Comparison of ENCODE assay signal across 1 cellular context in genomic region chr2:30287857-30288513, GRCh38.
TF ChIP-seq lines count a peak whose summit lies in the region.

No MANE protein-coding gene starts in this region.

TF ChIP-seq in GM23338, 12 proteins besides CTCF, POLR2A, EP300 and RAD21 (continued from another document):
- TF ChIP-seq REST (IDR thresholded peaks at IDR 0.05; ENCODE audit: unreplicated experiment), result no peak
- TF ChIP-seq JUNB (IDR thresholded peaks at IDR 0.05; ENCODE audit: unreplicated experiment), result no peak
